ENCODE assay signal across 1 cellular context in the genomic region with DNA sequence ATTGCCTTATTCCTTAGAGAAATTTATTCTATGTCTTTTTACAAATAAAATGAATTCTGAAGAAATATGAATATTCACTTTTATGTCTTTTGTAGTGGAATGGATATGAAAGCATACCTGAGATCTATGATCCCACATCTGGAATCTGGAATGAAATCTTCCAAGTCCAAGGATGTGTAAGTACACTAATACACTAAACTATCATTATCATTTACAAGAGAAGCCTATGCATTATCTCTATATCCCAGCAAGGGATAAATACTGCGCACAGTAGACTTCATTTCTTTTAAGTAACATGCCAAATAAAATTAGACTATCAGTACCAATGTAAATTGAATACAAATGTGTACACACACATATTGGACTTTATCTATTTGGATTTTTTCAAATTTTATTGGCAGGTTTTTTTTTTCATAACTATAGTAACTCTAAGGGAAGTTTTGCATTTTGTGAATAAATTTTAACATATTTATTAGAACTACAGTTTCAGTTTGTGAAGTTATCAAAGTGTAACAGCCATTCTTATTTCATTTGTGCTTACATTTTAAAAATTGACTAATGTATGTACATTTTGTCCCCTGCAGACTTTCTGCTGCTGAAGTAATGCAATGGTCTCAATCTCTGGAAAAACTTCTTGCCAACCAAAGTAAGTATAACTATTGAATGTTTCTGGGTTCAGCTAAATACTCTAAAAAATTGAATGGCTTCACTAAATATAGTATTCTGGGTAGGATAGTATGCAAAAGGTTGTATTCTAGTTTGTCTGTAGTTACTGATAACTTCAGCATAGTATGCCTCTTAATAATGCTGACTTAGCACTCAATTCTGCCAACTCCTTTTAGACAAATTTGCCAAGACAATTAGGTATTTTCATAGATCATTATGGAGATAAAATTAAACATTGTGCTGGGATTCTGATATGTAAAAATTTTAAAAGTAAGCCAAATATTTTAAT.
TF ChIP-seq lines count a peak whose summit lies in the region.

No MANE protein-coding gene starts in this region.

TF ChIP-seq in GM23338, 12 proteins besides CTCF, POLR2A, EP300 and RAD21 (continued from another document):
- TF ChIP-seq JUNB (IDR thresholded peaks at IDR 0.05; ENCODE audit: unreplicated experiment) (no peak), ZNF331 (CRISPR knock-in tag; IDR thresholded peaks at IDR 0.05; ENCODE audit: low read depth) (no peak), POLR2AphosphoS5 (IDR thresholded peaks at IDR 0.05; ENCODE audit: low read depth) (no peak), ETS1 (IDR thresholded peaks at IDR 0.05) (no peak), EZH2 (IDR thresholded peaks at IDR 0.05; ENCODE audit: low read depth, unreplicated experiment) (no peak), CREB1 (CRISPR knock-in tag; IDR thresholded peaks at IDR 0.05; ENCODE audit: low read depth) (no peak)
- TF ChIP-seq, protein P1, sequence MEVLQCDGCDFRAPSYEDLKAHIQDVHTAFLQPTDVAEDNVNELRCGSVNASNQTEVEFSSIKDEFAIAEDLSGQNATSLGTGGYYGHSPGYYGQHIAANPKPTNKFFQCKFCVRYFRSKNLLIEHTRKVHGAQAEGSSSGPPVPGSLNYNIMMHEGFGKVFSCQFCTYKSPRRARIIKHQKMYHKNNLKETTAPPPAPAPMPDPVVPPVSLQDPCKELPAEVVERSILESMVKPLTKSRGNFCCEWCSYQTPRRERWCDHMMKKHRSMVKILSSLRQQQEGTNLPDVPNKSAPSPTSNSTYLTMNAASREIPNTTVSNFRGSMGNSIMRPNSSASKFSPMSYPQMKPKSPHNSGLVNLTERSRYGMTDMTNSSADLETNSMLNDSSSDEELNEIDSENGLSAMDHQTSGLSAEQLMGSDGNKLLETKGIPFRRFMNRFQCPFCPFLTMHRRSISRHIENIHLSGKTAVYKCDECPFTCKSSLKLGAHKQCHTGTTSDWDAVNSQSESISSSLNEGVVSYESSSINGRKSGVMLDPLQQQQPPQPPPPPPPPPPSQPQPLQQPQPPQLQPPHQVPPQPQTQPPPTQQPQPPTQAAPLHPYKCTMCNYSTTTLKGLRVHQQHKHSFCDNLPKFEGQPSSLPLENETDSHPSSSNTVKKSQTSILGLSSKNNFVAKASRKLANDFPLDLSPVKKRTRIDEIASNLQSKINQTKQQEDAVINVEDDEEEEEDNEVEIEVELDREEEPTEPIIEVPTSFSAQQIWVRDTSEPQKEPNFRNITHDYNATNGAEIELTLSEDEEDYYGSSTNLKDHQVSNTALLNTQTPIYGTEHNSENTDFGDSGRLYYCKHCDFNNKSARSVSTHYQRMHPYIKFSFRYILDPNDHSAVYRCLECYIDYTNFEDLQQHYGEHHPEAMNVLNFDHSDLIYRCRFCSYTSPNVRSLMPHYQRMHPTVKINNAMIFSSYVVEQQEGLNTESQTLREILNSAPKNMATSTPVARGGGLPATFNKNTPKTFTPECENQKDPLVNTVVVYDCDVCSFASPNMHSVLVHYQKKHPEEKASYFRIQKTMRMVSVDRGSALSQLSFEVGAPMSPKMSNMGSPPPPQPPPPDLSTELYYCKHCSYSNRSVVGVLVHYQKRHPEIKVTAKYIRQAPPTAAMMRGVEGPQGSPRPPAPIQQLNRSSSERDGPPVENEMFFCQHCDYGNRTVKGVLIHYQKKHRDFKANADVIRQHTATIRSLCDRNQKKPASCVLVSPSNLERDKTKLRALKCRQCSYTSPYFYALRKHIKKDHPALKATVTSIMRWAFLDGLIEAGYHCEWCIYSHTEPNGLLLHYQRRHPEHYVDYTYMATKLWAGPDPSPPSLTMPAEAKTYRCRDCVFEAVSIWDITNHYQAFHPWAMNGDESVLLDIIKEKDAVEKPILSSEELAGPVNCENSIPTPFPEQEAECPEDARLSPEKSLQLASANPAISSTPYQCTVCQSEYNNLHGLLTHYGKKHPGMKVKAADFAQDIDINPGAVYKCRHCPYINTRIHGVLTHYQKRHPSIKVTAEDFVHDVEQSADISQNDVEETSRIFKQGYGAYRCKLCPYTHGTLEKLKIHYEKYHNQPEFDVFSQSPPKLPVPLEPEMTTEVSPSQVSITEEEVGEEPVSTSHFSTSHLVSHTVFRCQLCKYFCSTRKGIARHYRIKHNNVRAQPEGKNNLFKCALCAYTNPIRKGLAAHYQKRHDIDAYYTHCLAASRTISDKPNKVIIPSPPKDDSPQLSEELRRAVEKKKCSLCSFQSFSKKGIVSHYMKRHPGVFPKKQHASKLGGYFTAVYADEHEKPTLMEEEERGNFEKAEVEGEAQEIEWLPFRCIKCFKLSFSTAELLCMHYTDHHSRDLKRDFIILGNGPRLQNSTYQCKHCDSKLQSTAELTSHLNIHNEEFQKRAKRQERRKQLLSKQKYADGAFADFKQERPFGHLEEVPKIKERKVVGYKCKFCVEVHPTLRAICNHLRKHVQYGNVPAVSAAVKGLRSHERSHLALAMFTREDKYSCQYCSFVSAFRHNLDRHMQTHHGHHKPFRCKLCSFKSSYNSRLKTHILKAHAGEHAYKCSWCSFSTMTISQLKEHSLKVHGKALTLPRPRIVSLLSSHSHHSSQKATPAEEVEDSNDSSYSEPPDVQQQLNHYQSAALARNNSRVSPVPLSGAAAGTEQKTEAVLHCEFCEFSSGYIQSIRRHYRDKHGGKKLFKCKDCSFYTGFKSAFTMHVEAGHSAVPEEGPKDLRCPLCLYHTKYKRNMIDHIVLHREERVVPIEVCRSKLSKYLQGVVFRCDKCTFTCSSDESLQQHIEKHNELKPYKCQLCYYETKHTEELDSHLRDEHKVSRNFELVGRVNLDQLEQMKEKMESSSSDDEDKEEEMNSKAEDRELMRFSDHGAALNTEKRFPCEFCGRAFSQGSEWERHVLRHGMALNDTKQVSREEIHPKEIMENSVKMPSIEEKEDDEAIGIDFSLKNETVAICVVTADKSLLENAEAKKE (CRISPR knock-in tag; IDR thresholded peaks at IDR 0.05): no peak
